ENCODE assay signal across 8 cellular contexts in genomic region chr10:73246322-73246782, GRCh38.
DNase-seq lines count a peak whose midpoint lies in the region; ATAC-seq and TF ChIP-seq lines count a peak whose summit lies in the region.

No MANE protein-coding gene starts in this region.

- peak; percentile 5 for ATAC-seq in central memory CD8-positive, alpha-beta T cell (replicated peaks; ENCODE audit: extremely low read depth, poor library complexity, severe bottlenecking)
- no peak for ATAC-seq in HG03469 (IDR thresholded peaks at IDR 0.05; ENCODE audit: unreplicated experiment)
- no peak for ATAC-seq in GM21528 (IDR thresholded peaks at IDR 0.05; ENCODE audit: low FRiP score, unreplicated experiment)

- H3K4me3 Mint-ChIP-seq in central memory CD8-positive, alpha-beta T cell: peak overlapping the region; percentile 91

- DNase-seq in AG10803 (ENCODE audit: low read depth) (no peak), UCSD-AML1 (lab: John Stamatoyannopoulos, UW; ENCODE audit: unreplicated experiment) (no peak)
- no peak for DNase-seq in central memory CD8-positive, alpha-beta T cell (ENCODE audit: low spot score in 2 of 2)
- no peak for DNase-seq in stimulated activated CD4-positive, alpha-beta T cell treated with anti-CD3 and anti-CD28 coated beads, Interleukin-12 subunit alpha, Interleukin-12 subunit beta, amount 100 ng/mL, for 4 hours

- peaks cover 49% of the 10 kb centered on the region for H3K36me3 Mint-ChIP-seq in central memory CD8-positive, alpha-beta T cell (ENCODE audit: insufficient read depth)

- H3K36me3 ChIP-seq in HUES6 (ENCODE audit: control insufficient read depth, insufficient read depth, low read length) (peaks cover 73% of the 10 kb centered on the region), muscle layer of colon (ENCODE audit: insufficient read depth, low read length) (peaks cover 45% of the 10 kb centered on the region)

- H3K27ac Mint-ChIP-seq in central memory CD8-positive, alpha-beta T cell (ENCODE audit: low read depth): peak overlapping the region; percentile 85

- no peak for TF ChIP-seq CTCF in AG10803 (conservative IDR thresholded peaks at IDR 0.05; ENCODE audit: low read length)

- H3K27ac ChIP-seq in HUES6 (ENCODE audit: low read depth, low read length) (peak overlapping the region; percentile 90), muscle layer of colon (ENCODE audit: low read depth, low read length) (peak overlapping the region; percentile 71)

- H3K4me3 ChIP-seq in AG10803 (ENCODE audit: low read length): peak overlapping the region; percentile 93
- peak overlapping the region; percentile 75 for H3K4me3 ChIP-seq in HUES6 (ENCODE audit: low read depth, low read length)
- H3K4me3 ChIP-seq in muscle layer of colon (ENCODE audit: low read depth in 1 of 2, low read length in 2 of 2): peak overlapping the region; percentile 81 to 92

- peaks cover 36% of the 10 kb centered on the region for H3K4me1 Mint-ChIP-seq in central memory CD8-positive, alpha-beta T cell

- H3K27me3 ChIP-seq in HUES6 (ENCODE audit: control insufficient read depth, insufficient read depth, low read length) (no peaks in the 10 kb centered on the region), muscle layer of colon (ENCODE audit: control insufficient read depth in 1 of 2, insufficient read depth in 2 of 2, low read length in 2 of 2) (no peaks in the 10 kb centered on the region)

- H3K27me3 Mint-ChIP-seq in central memory CD8-positive, alpha-beta T cell: no peaks in the 10 kb centered on the region

- peaks cover 17% of the 10 kb centered on the region for H3K4me1 ChIP-seq in HUES6 (ENCODE audit: control insufficient read depth, insufficient read depth, low read length)
- H3K4me1 ChIP-seq in muscle layer of colon (ENCODE audit: insufficient read depth, low read length): peaks cover 25% of the 10 kb centered on the region

- H3K9ac ChIP-seq in HUES6 (ENCODE audit: low read length) (peak overlapping the region; percentile 97), muscle layer of colon (ENCODE audit: low read length) (peak overlapping the region; percentile 66)

- no peaks in the 10 kb centered on the region for H3K9me3 Mint-ChIP-seq in central memory CD8-positive, alpha-beta T cell

- no peaks in the 10 kb centered on the region for H3K9me3 ChIP-seq in HUES6 (ENCODE audit: control insufficient read depth, insufficient read depth, low read depth, low read length)
- no peaks in the 10 kb centered on the region for H3K9me3 ChIP-seq in muscle layer of colon (ENCODE audit: low read length)
